In genomic region chrX:1416965-1417760, GRCh38 we compare ENCODE assay signal across 1 cellular context.
TF ChIP-seq lines count a peak whose summit lies in the region.

No MANE protein-coding gene starts in this region.

TF ChIP-seq in K562, 482 proteins besides CTCF, POLR2A, EP300 and RAD21:
- TF ChIP-seq, protein P1, sequence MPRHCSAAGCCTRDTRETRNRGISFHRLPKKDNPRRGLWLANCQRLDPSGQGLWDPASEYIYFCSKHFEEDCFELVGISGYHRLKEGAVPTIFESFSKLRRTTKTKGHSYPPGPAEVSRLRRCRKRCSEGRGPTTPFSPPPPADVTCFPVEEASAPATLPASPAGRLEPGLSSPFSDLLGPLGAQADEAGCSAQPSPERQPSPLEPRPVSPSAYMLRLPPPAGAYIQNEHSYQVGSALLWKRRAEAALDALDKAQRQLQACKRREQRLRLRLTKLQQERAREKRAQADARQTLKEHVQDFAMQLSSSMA (CRISPR knock-in tag; IDR thresholded peaks at IDR 0.05), result no peak
- TF ChIP-seq STAT5A (IDR thresholded peaks at IDR 0.05; ENCODE audit: borderline replicate concordance, low read length), result peak; percentile 34; the same call in 1 of the 2 replicates
